In genomic region chr18:25457196-25457595, GRCh38 we compare ENCODE assay signal across 27 cellular contexts.
"Had no signal": no experiment of that assay in that cellular context is flagged by ENCODE, and none has a peak within 500 bp of the region (broad histone marks: within the 10 kb centered on the region; RNA-seq: fewer than 3 reads in every experiment).

No MANE protein-coding gene starts in this region.

- H3K36me3 ChIP-seq: adrenal gland, breast epithelium, MG63 had no signal

- DNase-seq: activated CD4-positive, alpha-beta T cell treated with anti-CD3 and anti-CD28 coated beads for 48 hours; activated CD4-positive, alpha-beta T cell treated with anti-CD3 and anti-CD28 coated beads, Interleukin-2, amount 50 U/mL, for 4 hours; activated CD4-positive, CD25-positive, alpha-beta regulatory T cell treated with anti-CD3 and anti-CD28 coated beads, Interleukin-2, amount 50 U/mL, for 72 hours; activated CD8-positive, alpha-beta memory T cell treated with anti-CD3 and anti-CD28 coated beads, Interleukin-2, amount 50 U/mL, for 48 hours; activated CD8-positive, alpha-beta T cell treated with anti-CD3 and anti-CD28 coated beads, Interleukin-2, amount 10 ng/mL, durations not matched to agents 7 days and 5 days; activated naive CD4-positive, alpha-beta T cell treated with anti-CD3 and anti-CD28 coated beads, Interleukin-2, amount 50 U/mL, for 16 hours; activated naive CD8-positive, alpha-beta T cell treated with anti-CD3 and anti-CD28 coated beads, Interleukin-2, amount 10 ng/mL, durations not matched to agents 7 days and 5 days; activated T-cell treated with anti-CD3 and anti-CD28 coated beads, Interleukin-2, amount 50 U/mL, for 1 hour; anterior cingulate cortex; caudate nucleus; MG63; MV-4-11; NCI-H1092 treated with DMSO at 0.1 percent for 48 hours; NCI-H1417 treated with DMSO at 0.1 percent for 48 hours; NCI-H1694; NCI-H2029; NCI-H2107; NCI-H345; NCI-H510A; NCI-H526 treated with DMSO at 0.1 percent for 48 hours; NK-92 treated with Interleukin-12 subunit alpha and Interleukin-12 subunit beta, amount 100 ng/mL, for 24 hours; SHP77 treated with DMSO at 0.1 percent for 48 hours had no signal

- H3K9me3 ChIP-seq: adrenal gland, breast epithelium, MG63 had no signal

- H3K27ac Mint-ChIP-seq: activated CD8-positive, alpha-beta T cell treated with anti-CD3 and anti-CD28 coated beads, Interleukin-2, amount 10 ng/mL, durations not matched to agents 7 days and 5 days; activated naive CD8-positive, alpha-beta T cell treated with anti-CD3 and anti-CD28 coated beads, Interleukin-2, amount 10 ng/mL, durations not matched to agents 7 days and 5 days; T-helper 1 cell treated with Interleukin-12 subunit alpha and Interleukin-12 subunit beta and Interleukin-4 antibody, amounts not matched to agents 30 μg/mL and 1 μg/mL, for 36 hours; WTC11 had no signal

- H3K27me3 Mint-ChIP-seq: activated naive CD8-positive, alpha-beta T cell treated with anti-CD3 and anti-CD28 coated beads, Interleukin-2, amount 10 ng/mL, durations not matched to agents 7 days and 5 days had no signal

- ATAC-seq: activated CD8-positive, alpha-beta T cell treated with anti-CD3 and anti-CD28 coated beads, Interleukin-2, amount 10 ng/mL, durations not matched to agents 7 days and 5 days; WTC11 had no signal

- H3K4me3 Mint-ChIP-seq: activated CD8-positive, alpha-beta T cell treated with anti-CD3 and anti-CD28 coated beads, Interleukin-2, amount 10 ng/mL, durations not matched to agents 7 days and 5 days; activated naive CD8-positive, alpha-beta T cell treated with anti-CD3 and anti-CD28 coated beads, Interleukin-2, amount 10 ng/mL, durations not matched to agents 7 days and 5 days; T-helper 1 cell treated with Interleukin-12 subunit alpha and Interleukin-12 subunit beta and Interleukin-4 antibody, amounts not matched to agents 30 μg/mL and 1 μg/mL, for 36 hours; WTC11 had no signal

- H3K4me1 Mint-ChIP-seq: activated naive CD8-positive, alpha-beta T cell treated with anti-CD3 and anti-CD28 coated beads, Interleukin-2, amount 10 ng/mL, durations not matched to agents 7 days and 5 days had no signal

- H3K27ac ChIP-seq: adrenal gland, breast epithelium had no signal

- H3K9me3 Mint-ChIP-seq: activated naive CD8-positive, alpha-beta T cell treated with anti-CD3 and anti-CD28 coated beads, Interleukin-2, amount 10 ng/mL, durations not matched to agents 7 days and 5 days; T-helper 1 cell treated with Interleukin-12 subunit alpha and Interleukin-12 subunit beta and Interleukin-4 antibody, amounts not matched to agents 30 μg/mL and 1 μg/mL, for 36 hours had no signal

- H3K27me3 ChIP-seq: adrenal gland, breast epithelium, MG63 had no signal

- H3K4me3 ChIP-seq: adrenal gland, breast epithelium, MG63 had no signal

- H3K4me1 ChIP-seq: adrenal gland, breast epithelium had no signal

- H3K36me3 Mint-ChIP-seq: activated naive CD8-positive, alpha-beta T cell treated with anti-CD3 and anti-CD28 coated beads, Interleukin-2, amount 10 ng/mL, durations not matched to agents 7 days and 5 days; WTC11 had no signal

- FAIRE-seq: RCC 7860 had no signal
